ENCODE assay signal across 14 cellular contexts in the genomic region with DNA sequence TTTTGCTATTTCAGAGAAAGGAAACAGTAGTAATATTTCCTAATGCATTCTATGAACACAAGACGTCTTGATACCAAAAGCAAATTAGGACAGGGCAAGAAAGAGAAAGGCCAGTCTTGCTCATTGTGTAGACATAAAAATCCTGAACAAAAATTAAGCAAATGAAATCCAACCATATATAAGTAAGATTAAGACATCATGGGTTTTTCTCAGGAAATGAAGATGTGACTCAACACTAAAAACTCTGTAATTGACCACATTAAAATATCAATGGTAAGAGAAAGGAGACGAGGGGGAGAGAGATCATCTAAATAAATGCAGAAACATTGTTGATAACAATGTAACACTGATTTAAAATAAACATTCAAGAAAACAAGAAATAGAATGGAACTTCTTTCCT.
"Had no signal": no experiment of that assay in that cellular context is flagged by ENCODE, and none has a peak within 500 bp of the region (broad histone marks: within the 10 kb centered on the region; RNA-seq: fewer than 3 reads in every experiment).

No MANE protein-coding gene starts in this region.

- H3K27me3 ChIP-seq: colonic mucosa, stomach had no signal

- H3K9me3 Mint-ChIP-seq: activated naive CD4-positive, alpha-beta T cell treated with anti-CD3 and anti-CD28 coated beads, Interleukin-2, amount 50 U/mL, for 72 hours had no signal

- ATAC-seq: activated naive CD4-positive, alpha-beta T cell treated with anti-CD3 and anti-CD28 coated beads, Interleukin-2, amount 50 U/mL, for 72 hours; left cardiac atrium; lower lobe of right lung had no signal

- H3K27ac Mint-ChIP-seq: activated naive CD4-positive, alpha-beta T cell treated with anti-CD3 and anti-CD28 coated beads, Interleukin-2, amount 50 U/mL, for 72 hours; naive B cell had no signal

- H3K4me1 ChIP-seq: colonic mucosa, lower lobe of right lung, parathyroid adenoma had no signal

- H3K27ac ChIP-seq: colonic mucosa, lower lobe of right lung, parathyroid adenoma, skin epidermis, stomach, thoracic aorta had no signal

- H3K9me3 ChIP-seq: colonic mucosa, lower lobe of right lung, stomach, thoracic aorta had no signal

- H3K9ac ChIP-seq: parathyroid adenoma had no signal

- H3K36me3 ChIP-seq: colonic mucosa, lower lobe of right lung, stomach, thoracic aorta had no signal

- H3K36me3 Mint-ChIP-seq: activated naive CD4-positive, alpha-beta T cell treated with anti-CD3 and anti-CD28 coated beads, Interleukin-2, amount 50 U/mL, for 72 hours had no signal

- FAIRE-seq: endothelial cell of umbilical vein had no signal

- DNase-seq: amygdala, colonic mucosa, hippocampal formation, left cardiac atrium, lower lobe of right lung, midbrain, naive B cell, retina, stomach had no signal

- H3K4me3 ChIP-seq: colonic mucosa, lower lobe of right lung, skin epidermis, stomach, thoracic aorta had no signal
